ENCODE assay signal across 8 cellular contexts in genomic region chr12:56152756-56153137, GRCh38. TPM values are rescaled to one million over a fixed set of nuclear protein-coding genes. Genes with fewer than 3 reads are reported as not detected.
DNase-seq lines count a peak whose midpoint lies in the region; ATAC-seq and TF ChIP-seq lines count a peak whose summit lies in the region.

No MANE protein-coding gene starts in this region.

- no peak for DNase-seq in activated T-cell treated with anti-CD3 and anti-CD28 coated beads, Interleukin-2, amount 50 U/mL, for 24 hours
- no peak for DNase-seq in activated T-cell treated with anti-CD3 and anti-CD28 coated beads for 4 hours
- no peak for DNase-seq in adipocyte (ENCODE audit: low read depth)
- no peak for DNase-seq in left lung
- DNase-seq in AG08395 (ENCODE audit: low spot score) = no peak
- no peak for DNase-seq in T1000 (lab: John Stamatoyannopoulos, UW)

- ATAC-seq in left lung (no peak), HG02798 (IDR thresholded peaks at IDR 0.05; ENCODE audit: poor library complexity, unreplicated experiment) (no peak)

- H3K36me3 ChIP-seq in adipocyte (ENCODE audit: control insufficient read depth, insufficient read depth, low read length, severe bottlenecking) (no peaks in the 10 kb centered on the region), left lung (no peaks in the 10 kb centered on the region), thymus (ENCODE audit: control insufficient read depth, insufficient read depth) (peaks cover 3% of the 10 kb centered on the region)

- WGBS in thymus = 20% methylated on average over 7 of the region's 7 CpGs

- H3K9me3 ChIP-seq in adipocyte (ENCODE audit: control insufficient read depth, low read length) = no peaks in the 10 kb centered on the region
- H3K9me3 ChIP-seq in left lung = no peaks in the 10 kb centered on the region
- H3K9me3 ChIP-seq in thymus (ENCODE audit: control insufficient read depth) = no peaks in the 10 kb centered on the region

- TF ChIP-seq CTCF in left lung (IDR thresholded peaks at IDR 0.05) = no peak

- peak overlapping the region; percentile 97 for H3K27ac Mint-ChIP-seq in activated T-cell treated with anti-CD3 and anti-CD28 coated beads, Interleukin-2, amount 50 U/mL, for 24 hours

- peak overlapping the region; percentile 92 for H3K4me3 ChIP-seq in adipocyte (ENCODE audit: low read length)
- peak overlapping the region; percentile 68 to 79 for H3K4me3 ChIP-seq in left lung
- peak overlapping the region; percentile 87 for H3K4me3 ChIP-seq in thymus (ENCODE audit: low read length)

- H3K27me3 Mint-ChIP-seq in activated T-cell treated with anti-CD3 and anti-CD28 coated beads, Interleukin-2, amount 50 U/mL, for 24 hours = no peaks in the 10 kb centered on the region

- intact Hi-C loops in left lung (cut with DNase I) = no loop called here

- H3K4me1 ChIP-seq in adipocyte (ENCODE audit: control insufficient read depth, insufficient read depth, low read length) (peaks cover 38% of the 10 kb centered on the region), left lung (peaks cover 5 to 35% of the 10 kb centered on the region in 2 donors), thymus (ENCODE audit: control insufficient read depth, insufficient read depth, low read length) (peaks cover 18% of the 10 kb centered on the region)

- peaks cover 48% of the 10 kb centered on the region for H3K4me1 Mint-ChIP-seq in activated T-cell treated with anti-CD3 and anti-CD28 coated beads, Interleukin-2, amount 50 U/mL, for 24 hours (ENCODE audit: low read depth)

- H3K36me3 Mint-ChIP-seq in activated T-cell treated with anti-CD3 and anti-CD28 coated beads, Interleukin-2, amount 50 U/mL, for 24 hours (ENCODE audit: low read depth) = peaks cover 37% of the 10 kb centered on the region

- H3K27me3 ChIP-seq in adipocyte (replicated peaks; ENCODE audit: control insufficient read depth, insufficient read depth, low read length) (no peaks in the 10 kb centered on the region), left lung (no peaks in the 10 kb centered on the region), thymus (ENCODE audit: control insufficient read depth, insufficient read depth) (no peaks in the 10 kb centered on the region)

- H3K27ac ChIP-seq in left lung = peak overlapping the region; percentile 97
- H3K27ac ChIP-seq in thymus (ENCODE audit: low read depth) = no peak overlapping the region

- H3K9me3 Mint-ChIP-seq in activated T-cell treated with anti-CD3 and anti-CD28 coated beads, Interleukin-2, amount 50 U/mL, for 24 hours = no peaks in the 10 kb centered on the region

- peak overlapping the region; percentile 91 for H3K4me3 Mint-ChIP-seq in activated T-cell treated with anti-CD3 and anti-CD28 coated beads, Interleukin-2, amount 50 U/mL, for 24 hours

- peak overlapping the region; percentile 95 for H3K9ac ChIP-seq in adipocyte (ENCODE audit: low read length)

RNA-seq across cellular contexts. Expression of gene MYL6B, which starts 0.4 kb away (rescaled TPM):
- 10 to 100 TPM; 32.6 to 43.1 TPM for total RNA-seq in left lung
- 60.9 TPM for polyA plus RNA-seq in thymus

RNA-seq across cellular contexts. Expression of gene MYL6, which starts 5.4 kb away (rescaled TPM):
- 1,000 to 10,000 TPM; 1,768 to 1,773 TPM for total RNA-seq in left lung
- 2,137 TPM for polyA plus RNA-seq in thymus

RNA-seq across cellular contexts. Expression of gene ESYT1, which starts 24.7 kb away (rescaled TPM):
- 100 to 1,000 TPM; 102 to 116 TPM for total RNA-seq in left lung
- polyA plus RNA-seq in thymus = 39.2 TPM

RNA-seq across cellular contexts. Expression of gene ZC3H10, which starts 34.7 kb away (rescaled TPM):
- total RNA-seq in left lung = 1 to 10 TPM; 6.0 to 8.7 TPM
- polyA plus RNA-seq in thymus = 3.1 TPM

RNA-seq across cellular contexts. Expression of gene RPL41, which starts 36.3 kb away (rescaled TPM):
- 1,000 to 10,000 TPM; 3,023 to 3,157 TPM for total RNA-seq in left lung
- 5,569 TPM for polyA plus RNA-seq in thymus
